Comparison of ENCODE assay signal across 32 cellular contexts in genomic region chr7:32947420-32947983, GRCh38.
"Had no signal": no experiment of that assay in that cellular context is flagged by ENCODE, and none has a peak within 500 bp of the region (broad histone marks: within the 10 kb centered on the region; RNA-seq: fewer than 3 reads in every experiment).

No MANE protein-coding gene starts in this region.

- H3K4me1 ChIP-seq: psoas muscle, testis, transverse colon, upper lobe of right lung, uterus had no signal

- H3K9ac ChIP-seq: parathyroid adenoma had no signal

- H3K79me2 ChIP-seq: parathyroid adenoma had no signal

- H3K9me3 ChIP-seq: neutrophil, suprapubic skin, testis, upper lobe of right lung, uterus had no signal

- H3K36me3 ChIP-seq: neutrophil, ovary, spleen, suprapubic skin, tibial artery, transverse colon, upper lobe of right lung, uterus had no signal

- H2AFZ ChIP-seq: parathyroid adenoma had no signal

- DNase-seq: naive thymus-derived CD4-positive, alpha-beta T cell; natural killer cell; nucleus accumbens; ovary; posterior cingulate gyrus; psoas muscle; right cardiac atrium; spleen; stimulated activated CD4-positive, alpha-beta T cell treated with anti-CD3 and anti-CD28 coated beads, Interleukin-12 subunit alpha, Interleukin-12 subunit beta, amount 100 ng/mL, for 4 hours; stimulated activated CD4-positive, alpha-beta T cell treated with anti-CD3 and anti-CD28 coated beads, Interleukin-1b, Interleukin-23, amount 100 ng/mL, for 48 hours; stimulated activated CD4-positive, alpha-beta T cell treated with anti-CD3 and anti-CD28 coated beads, Interleukin-4, amount 100 ng/mL, for 1 hour; stimulated activated CD4-positive, alpha-beta T cell treated with anti-CD3 and anti-CD28 coated beads, Interleukin-4, amount 100 ng/mL, for 4 hours; stimulated activated CD8-positive, alpha-beta memory T cell treated with anti-CD3 and anti-CD28 coated beads, Interleukin-4, amount 100 ng/mL, for 48 hours; stimulated activated naive CD4-positive, alpha-beta T cell; stimulated activated naive CD8-positive, alpha-beta T cell treated with anti-CD3 and anti-CD28 coated beads, Interleukin-15, amount 100 ng/mL, for 72 hours; stimulated activated naive CD8-positive, alpha-beta T cell treated with anti-CD3 and anti-CD28 coated beads, Interleukin-15, Interleukin-2, amounts not matched to agents 100 U/mL and 50 U/mL, for 24 hours; substantia nigra; testis; tibial artery; transverse colon; upper lobe of right lung; uterus had no signal

- H3K36me3 Mint-ChIP-seq: natural killer cell had no signal

- H3K27me3 ChIP-seq: neutrophil, ovary, suprapubic skin, testis, tibial artery, transverse colon, upper lobe of right lung, uterus had no signal

- H3K27ac Mint-ChIP-seq: naive thymus-derived CD4-positive, alpha-beta T cell; natural killer cell; nephron; progenitor cell of endocrine pancreas; stimulated activated memory B cell treated with anti-CD40 and anti-IgM and Interleukin-4, amounts not matched to agents 10 μg/mL and 1 μg/mL and 100 μg/mL, for 72 hours; stimulated activated naive CD8-positive, alpha-beta T cell treated with anti-CD3 and anti-CD28 coated beads, Interleukin-15, amount 100 ng/mL, for 72 hours; type B pancreatic cell had no signal

- ATAC-seq: naive thymus-derived CD4-positive, alpha-beta T cell; natural killer cell; psoas muscle; right cardiac atrium; sciatic nerve; stimulated activated memory B cell treated with anti-CD40 and anti-IgM and Interleukin-4, amounts not matched to agents 10 μg/mL and 1 μg/mL and 100 μg/mL, for 72 hours; stimulated activated naive CD8-positive, alpha-beta T cell treated with anti-CD3 and anti-CD28 coated beads, Interleukin-15, amount 100 ng/mL, for 72 hours; stimulated activated naive CD8-positive, alpha-beta T cell treated with anti-CD3 and anti-CD28 coated beads, Interleukin-15, Interleukin-2, amounts not matched to agents 100 U/mL and 50 U/mL, for 24 hours; upper lobe of right lung had no signal

- H3K4me2 ChIP-seq: smooth muscle cell had no signal

- H3K4me3 ChIP-seq: ovary, psoas muscle, skin epidermis, smooth muscle cell, spleen, suprapubic skin, testis, tibial artery, transverse colon, upper lobe of right lung, uterus had no signal

- H3K4me3 Mint-ChIP-seq: naive thymus-derived CD4-positive, alpha-beta T cell; natural killer cell; nephron; stimulated activated memory B cell treated with anti-CD40 and anti-IgM and Interleukin-4, amounts not matched to agents 10 μg/mL and 1 μg/mL and 100 μg/mL, for 72 hours; stimulated activated naive CD8-positive, alpha-beta T cell treated with anti-CD3 and anti-CD28 coated beads, Interleukin-15, amount 100 ng/mL, for 72 hours; type B pancreatic cell had no signal

- H3K4me1 Mint-ChIP-seq: natural killer cell, nephron had no signal

- H3K27me3 Mint-ChIP-seq: stimulated activated memory B cell treated with anti-CD40 and anti-IgM and Interleukin-4, amounts not matched to agents 10 μg/mL and 1 μg/mL and 100 μg/mL, for 72 hours; type B pancreatic cell had no signal

- H3K27ac ChIP-seq: neutrophil, ovary, parathyroid adenoma, psoas muscle, skin epidermis, spleen, suprapubic skin, testis, tibial artery, transverse colon, upper lobe of right lung, uterus had no signal
